1 cellular context compared by ENCODE assay signal in genomic region chr11:118988280-118988679, GRCh38.
TF ChIP-seq lines count a peak whose summit lies in the region.

No MANE protein-coding gene starts in this region.

TF ChIP-seq in K562, 482 proteins besides CTCF, POLR2A, EP300 and RAD21:
- no peak for TF ChIP-seq TCF7L2 (IDR thresholded peaks at IDR 0.05; ENCODE audit: low read depth, low read length)
- no peak for TF ChIP-seq BRD9 (IDR thresholded peaks at IDR 0.05; ENCODE audit: low read depth, partially characterized antibody)
